Comparison of ENCODE assay signal across 13 cellular contexts in genomic region chr18:62438876-62439275, GRCh38.
DNase-seq lines count a peak whose midpoint lies in the region; ATAC-seq and TF ChIP-seq lines count a peak whose summit lies in the region.
"Had no signal": no experiment of that assay in that cellular context is flagged by ENCODE, and none has a peak within 500 bp of the region (broad histone marks: within the 10 kb centered on the region; RNA-seq: fewer than 3 reads in every experiment).

No MANE protein-coding gene starts in this region.

- peaks cover 10% of the 10 kb centered on the region for H3K4me1 Mint-ChIP-seq in GM23338
- H3K4me1 Mint-ChIP-seq: IgD-negative memory B cell had no signal

- no peak overlapping the region; a peak in 1 of 22 replicates for H3K27ac ChIP-seq in BLaER1 treated with 17β-estradiol and CSF1 and Interleukin-3, amounts not matched to agents 10 nM and 100 nM
- H3K27ac ChIP-seq in GM23338 (ENCODE audit: low read depth) (no peak overlapping the region), RWPE1 (peak overlapping the region; percentile 97), gastrocnemius medialis (peak overlapping the region; percentile 84 to 92 (median 92))

- H3K79me2 ChIP-seq in GM23338 (replicated peaks; ENCODE audit: insufficient read depth): no peaks in the 10 kb centered on the region

- no peak overlapping the region for H3K9ac ChIP-seq in BLaER1 treated with 17β-estradiol and CSF1 and Interleukin-3, amounts not matched to agents 10 nM and 100 nM

- no peaks in the 10 kb centered on the region for H3F3A ChIP-seq in GM23338 (replicated peaks; ENCODE audit: low read depth)

- no peak for TF ChIP-seq CTCF in GM23338 (conservative IDR thresholded peaks at IDR 0.05; ENCODE audit: low read depth in 2 of 2)
- no peak for TF ChIP-seq CTCF in RWPE1 (conservative IDR thresholded peaks at IDR 0.05; ENCODE audit: low read depth)
- TF ChIP-seq CTCF in gastrocnemius medialis (IDR thresholded peaks at IDR 0.05 in 4 of 5, conservative IDR thresholded peaks at IDR 0.05 in 1 of 5): no peak

- CTCF ChIA-PET in RWPE1 (lab: Yijun Ruan, JAX): no interaction called here

- no peak for DNase-seq in GM23338 (ENCODE audit: low spot score)
- no peak for DNase-seq in RWPE1 (ENCODE audit: low spot score)
- DNase-seq in gastrocnemius medialis: no peak
- no peak for DNase-seq in left colon
- no peak for DNase-seq in NCI-H1436 (lab: John Stamatoyannopoulos, UW)
- no peak for DNase-seq in AG08396 (ENCODE audit: low spot score)
- DNase-seq in occipital lobe (lab: John Stamatoyannopoulos, UW): no peak
- DNase-seq: BE2C, Caco-2 had no signal

- H3K4me3 ChIP-seq in BLaER1 treated with 17β-estradiol and CSF1 and Interleukin-3, amounts not matched to agents 10 nM and 100 nM: no peak overlapping the region
- H3K4me3 ChIP-seq in GM23338: no peak overlapping the region
- no peak overlapping the region for H3K4me3 ChIP-seq in gastrocnemius medialis

- H3K36me3 Mint-ChIP-seq in GM23338 (ENCODE audit: low read depth): no peaks in the 10 kb centered on the region
- H3K36me3 Mint-ChIP-seq: CD14-positive monocyte; CD8-positive, alpha-beta T cell; IgD-negative memory B cell had no signal

- POLR2A ChIA-PET in RWPE1 (lab: Yijun Ruan, JAX; ENCODE audit: low non-redundant PET): no interaction called here

- peak overlapping the region in 7 of 11 experiments; percentile 62 to 83 (median 78); a peak in 7 of 22 replicates for H3K4me2 ChIP-seq in BLaER1 treated with 17β-estradiol and CSF1 and Interleukin-3, amounts not matched to agents 10 nM and 100 nM
- H3K4me2 ChIP-seq in GM23338: no peak overlapping the region

- in situ Hi-C loops in gastrocnemius medialis (cut with MboI; ENCODE audit: low sequenced_read_pairs in 4 of 4): no loop called here

- H3K36me3 ChIP-seq in BLaER1 treated with 17β-estradiol and CSF1 and Interleukin-3, amounts not matched to agents 10 nM and 100 nM: no peaks in the 10 kb centered on the region
- H3K36me3 ChIP-seq in GM23338 (ENCODE audit: insufficient read depth) (no peaks in the 10 kb centered on the region), gastrocnemius medialis (no peaks in the 10 kb centered on the region)
- H3K36me3 ChIP-seq: BE2C had no signal

- peak overlapping the region; percentile 18; the same call in 1 of the 2 replicates for H2AFZ ChIP-seq in GM23338

- H3K9me3 Mint-ChIP-seq in GM23338: no peaks in the 10 kb centered on the region
- H3K9me3 Mint-ChIP-seq: CD8-positive, alpha-beta T cell had no signal

- ATAC-seq in GM23338 (no peak), gastrocnemius medialis (no peak), left colon (no peak)
- ATAC-seq: CD8-positive, alpha-beta T cell had no signal

- TF ChIP-seq POLR2A in gastrocnemius medialis (IDR thresholded peaks at IDR 0.05): no peak

- H3K9me3 ChIP-seq in BLaER1 treated with 17β-estradiol and CSF1 and Interleukin-3, amounts not matched to agents 10 nM and 100 nM (replicated peaks in 1 of 11): peaks cover 0 to 13% (median 0%) of the 10 kb centered on the region in 11 experiments; a peak in 2 of 22 replicates
- H3K9me3 ChIP-seq in gastrocnemius medialis: no peaks in the 10 kb centered on the region
- H3K9me3 ChIP-seq: BE2C, Caco-2 had no signal

- peaks cover 25 to 33% (median 29%) of the 10 kb centered on the region in 10 experiments for H3K4me1 ChIP-seq in BLaER1 treated with 17β-estradiol and CSF1 and Interleukin-3, amounts not matched to agents 10 nM and 100 nM
- H3K4me1 ChIP-seq in GM23338 (ENCODE audit: insufficient read depth) (peaks cover 8% of the 10 kb centered on the region; the same call in 1 of the 2 replicates), gastrocnemius medialis (peaks cover 18 to 33% of the 10 kb centered on the region in 2 donors)
- H3K4me1 ChIP-seq: BE2C, Caco-2 had no signal

- no peaks in the 10 kb centered on the region for H3K9me2 ChIP-seq in GM23338 (ENCODE audit: insufficient read depth)

- no peak overlapping the region for H3K4me3 Mint-ChIP-seq in GM23338
- H3K4me3 Mint-ChIP-seq: CD14-positive monocyte; CD8-positive, alpha-beta T cell; IgD-negative memory B cell had no signal

- H3K27me3 ChIP-seq in BLaER1 treated with 17β-estradiol and CSF1 and Interleukin-3, amounts not matched to agents 10 nM and 100 nM: no peaks in the 10 kb centered on the region
- no peaks in the 10 kb centered on the region for H3K27me3 ChIP-seq in GM23338 (ENCODE audit: insufficient read depth)
- no peaks in the 10 kb centered on the region for H3K27me3 ChIP-seq in gastrocnemius medialis
- H3K27me3 ChIP-seq: BE2C had no signal

- intact Hi-C loops in gastrocnemius medialis (cut with DNase I; ENCODE audit: low total_unique reads) (loop anchor here (5.0 kb wide), 1 partner anchor 753 kb away; no protein-coding TSS in a partner anchor), left colon (cut with DNase I, micrococcal nuclease) (loop anchor here (10.0 kb wide), 2 partner anchors 56 to 146 kb away; no protein-coding TSS in a partner anchor)

- H3K27me3 Mint-ChIP-seq in GM23338 (ENCODE audit: insufficient read depth, low read depth, poor library complexity): peaks cover 6% of the 10 kb centered on the region

- H4K20me1 ChIP-seq in BLaER1 treated with 17β-estradiol and CSF1 and Interleukin-3, amounts not matched to agents 10 nM and 100 nM: no peaks in the 10 kb centered on the region
- no peaks in the 10 kb centered on the region for H4K20me1 ChIP-seq in GM23338 (replicated peaks; ENCODE audit: insufficient read depth)

- H3K27ac Mint-ChIP-seq in GM23338: no peak overlapping the region
- H3K27ac Mint-ChIP-seq: CD8-positive, alpha-beta T cell; IgD-negative memory B cell had no signal

TF ChIP-seq in GM23338, 12 proteins besides CTCF, POLR2A, EP300 and RAD21 (continues in another document):
- TF ChIP-seq EZH2 (IDR thresholded peaks at IDR 0.05; ENCODE audit: low read depth, unreplicated experiment): no peak
- TF ChIP-seq, protein P1, sequence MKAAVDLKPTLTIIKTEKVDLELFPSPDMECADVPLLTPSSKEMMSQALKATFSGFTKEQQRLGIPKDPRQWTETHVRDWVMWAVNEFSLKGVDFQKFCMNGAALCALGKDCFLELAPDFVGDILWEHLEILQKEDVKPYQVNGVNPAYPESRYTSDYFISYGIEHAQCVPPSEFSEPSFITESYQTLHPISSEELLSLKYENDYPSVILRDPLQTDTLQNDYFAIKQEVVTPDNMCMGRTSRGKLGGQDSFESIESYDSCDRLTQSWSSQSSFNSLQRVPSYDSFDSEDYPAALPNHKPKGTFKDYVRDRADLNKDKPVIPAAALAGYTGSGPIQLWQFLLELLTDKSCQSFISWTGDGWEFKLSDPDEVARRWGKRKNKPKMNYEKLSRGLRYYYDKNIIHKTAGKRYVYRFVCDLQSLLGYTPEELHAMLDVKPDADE (IDR thresholded peaks at IDR 0.05): no peak
- TF ChIP-seq CREB1 (CRISPR knock-in tag; IDR thresholded peaks at IDR 0.05; ENCODE audit: low read depth): no peak
- TF ChIP-seq REST (IDR thresholded peaks at IDR 0.05; ENCODE audit: unreplicated experiment): no peak
- TF ChIP-seq JUNB (IDR thresholded peaks at IDR 0.05; ENCODE audit: unreplicated experiment): no peak
- no peak for TF ChIP-seq POLR2AphosphoS5 (IDR thresholded peaks at IDR 0.05; ENCODE audit: low read depth)
- no peak for TF ChIP-seq ZNF114 (CRISPR knock-in tag; IDR thresholded peaks at IDR 0.05)
- no peak for TF ChIP-seq EZH2phosphoT487 (IDR thresholded peaks at IDR 0.05; ENCODE audit: unreplicated experiment)
- no peak for TF ChIP-seq NANOG (IDR thresholded peaks at IDR 0.05; ENCODE audit: borderline replicate concordance)
- no peak for TF ChIP-seq ZNF331 (CRISPR knock-in tag; IDR thresholded peaks at IDR 0.05; ENCODE audit: low read depth)
- no peak for TF ChIP-seq STAT1 (IDR thresholded peaks at IDR 0.05; ENCODE audit: unreplicated experiment)

Comparison
In these comparisons a context has a peak if more than half of its experiments do, and no peak if none do; other contexts are left out.
1. H3K27ac ChIP-seq: peak in RWPE1 (single experiment) and gastrocnemius medialis (4 of 4); none in BLaER1 treated with 17β-estradiol and CSF1 and Interleukin-3, amounts not matched to agents 10 nM and 100 nM (0 of 11) and GM23338 (single experiment).